ENCODE assay signal across 25 cellular contexts in genomic region chr17:29717817-29718216, GRCh38.
DNase-seq lines count a peak whose midpoint lies in the region; ATAC-seq and TF ChIP-seq lines count a peak whose summit lies in the region.
"Had no signal": no experiment of that assay in that cellular context is flagged by ENCODE, and none has a peak within 500 bp of the region (broad histone marks: within the 10 kb centered on the region; RNA-seq: fewer than 3 reads in every experiment).

No MANE protein-coding gene starts in this region.

- intact Hi-C loops in OCI-LY7 (cut with micrococcal nuclease; ENCODE audit: unreplicated experiment) = no loop called here
- intact Hi-C loops in dorsolateral prefrontal cortex (cut with DNase I) = no loop called here

- no peaks in the 10 kb centered on the region for H3K27me3 Mint-ChIP-seq in stimulated activated naive CD8-positive, alpha-beta T cell treated with anti-CD3 and anti-CD28 coated beads, Interleukin-15, Interleukin-2, amounts not matched to agents 100 ng/mL and 50 ng/mL, for 24 hours
- H3K27me3 Mint-ChIP-seq in stimulated activated naive CD8-positive, alpha-beta T cell treated with anti-CD3 and anti-CD28 coated beads, Interleukin-15, amount 100 ng/mL, for 72 hours = no peaks in the 10 kb centered on the region
- no peaks in the 10 kb centered on the region for H3K27me3 Mint-ChIP-seq in memory B cell
- H3K27me3 Mint-ChIP-seq: activated naive CD4-positive, alpha-beta T cell treated with anti-CD3 and anti-CD28 coated beads, Interleukin-2, amount 10 ng/mL, durations not matched to agents 7 days and 5 days had no signal

- H3K27me3 ChIP-seq in dorsolateral prefrontal cortex = no peaks in the 10 kb centered on the region
- H3K27me3 ChIP-seq: BLaER1, colonic mucosa, hepatocyte, upper lobe of left lung had no signal

- no peak for ATAC-seq in stimulated activated naive CD8-positive, alpha-beta T cell treated with anti-CD3 and anti-CD28 coated beads, Interleukin-15, amount 100 ng/mL, for 72 hours
- ATAC-seq in memory B cell (ENCODE audit: low read depth) (no peak), GM19328 (IDR thresholded peaks at IDR 0.05; ENCODE audit: unreplicated experiment) (no peak)

- H3K4me3 ChIP-seq in OCI-LY7 (ENCODE audit: low read depth, low read length, poor library complexity, severe bottlenecking) (no peak overlapping the region), dorsolateral prefrontal cortex (no peak overlapping the region)
- H3K4me3 ChIP-seq: BLaER1, colonic mucosa, hepatocyte, left ventricle myocardium inferior, skin epidermis, upper lobe of left lung had no signal

- no peak for TF ChIP-seq CTCF in OCI-LY7 (conservative IDR thresholded peaks at IDR 0.05; ENCODE audit: low read length)
- no peak for TF ChIP-seq CTCF in dorsolateral prefrontal cortex (IDR thresholded peaks at IDR 0.05 in 54 of 56, conservative IDR thresholded peaks at IDR 0.05 in 2 of 56; ENCODE audit: low read depth in 1 of 56, partially characterized antibody in 56 of 56)

- H3K9me2 ChIP-seq in OCI-LY7 (ENCODE audit: insufficient read depth, low read length) = no peaks in the 10 kb centered on the region

- H3K27ac ChIP-seq in OCI-LY7 (ENCODE audit: low read depth, low read length, poor library complexity, severe bottlenecking) = peak overlapping the region; percentile 31
- H3K27ac ChIP-seq in dorsolateral prefrontal cortex = peak overlapping the region in 4 of 59 donors; percentile 4 to 35 (median 16)
- H3K27ac ChIP-seq: BLaER1, colonic mucosa, hepatocyte, left ventricle myocardium inferior had no signal

- H2AFZ ChIP-seq in OCI-LY7 (ENCODE audit: low read length) = no peak overlapping the region
- H2AFZ ChIP-seq: hepatocyte had no signal

- peaks cover 28% of the 10 kb centered on the region for H3K36me3 ChIP-seq in OCI-LY7 (ENCODE audit: insufficient read depth, low read length)
- H3K36me3 ChIP-seq: colonic mucosa, left ventricle myocardium inferior had no signal

- H3K9me3 Mint-ChIP-seq in stimulated activated naive CD8-positive, alpha-beta T cell treated with anti-CD3 and anti-CD28 coated beads, Interleukin-15, Interleukin-2, amounts not matched to agents 100 ng/mL and 50 ng/mL, for 24 hours = no peaks in the 10 kb centered on the region
- H3K9me3 Mint-ChIP-seq in stimulated activated naive CD8-positive, alpha-beta T cell treated with anti-CD3 and anti-CD28 coated beads, Interleukin-15, amount 100 ng/mL, for 72 hours = no peaks in the 10 kb centered on the region
- H3K9me3 Mint-ChIP-seq in memory B cell = no peaks in the 10 kb centered on the region
- H3K9me3 Mint-ChIP-seq: activated naive CD4-positive, alpha-beta T cell treated with anti-CD3 and anti-CD28 coated beads, Interleukin-2, amount 10 ng/mL, durations not matched to agents 7 days and 5 days; activated T-helper 1 cell treated with anti-CD3 and anti-CD28 coated beads, Interleukin-12 subunit alpha, Interleukin-12 subunit beta, Interleukin-2, Interleukin-4 antibody, amounts not matched to agents 30 ng/mL and 10 ng/mL and 1 ng/mL, durations not matched to agents 14 hours and 24 hours and 36 hours; T-helper 2 cell treated with Interferon-gamma antibody and Interleukin-4, amounts not matched to agents 5 μg/mL and 100 μg/mL, for 36 hours had no signal

- no TSS peak for BruUV-seq in OCI-LY7 (replicated peaks; lab: Mats Ljungman, UMichigan)

- DNase-seq in stimulated activated naive CD8-positive, alpha-beta T cell treated with anti-CD3 and anti-CD28 coated beads, Interleukin-15, amount 100 ng/mL, for 72 hours = no peak
- DNase-seq in OCI-LY7 (ENCODE audit: low spot score) (no peak), memory B cell (ENCODE audit: low spot score in 2 of 2) (no peak), NOMO-1 (lab: John Stamatoyannopoulos, UW; ENCODE audit: unreplicated experiment in 2 of 2) (no peak), dorsolateral prefrontal cortex (no peak)
- DNase-seq: activated CD4-positive, alpha-beta T cell treated with anti-CD3 and anti-CD28 coated beads, Interleukin-2, amount 50 U/mL, for 1 hour; activated CD8-positive, alpha-beta memory T cell treated with anti-CD3 and anti-CD28 coated beads, Interleukin-2, amount 50 U/mL, for 4 hours; activated naive CD4-positive, alpha-beta T cell treated with anti-CD3 and anti-CD28 coated beads, Interleukin-2, amount 10 ng/mL, durations not matched to agents 7 days and 5 days; anterior cingulate cortex; colonic mucosa; KG1; left ventricle myocardium inferior; NCI-H1417 treated with DMSO at 0.1 percent for 48 hours; NCI-H2081; Right ventricle myocardium superior; stimulated activated CD8-positive, alpha-beta memory T cell treated with anti-CD3 and anti-CD28 coated beads, Interleukin-4, amount 100 ng/mL, for 48 hours; substantia nigra; upper lobe of left lung had no signal

- no peaks in the 10 kb centered on the region for H3K9me3 ChIP-seq in OCI-LY7 (ENCODE audit: low read length)
- H3K9me3 ChIP-seq: BLaER1, colonic mucosa, left ventricle myocardium inferior, upper lobe of left lung had no signal

- no peaks in the 10 kb centered on the region for H4K20me1 ChIP-seq in OCI-LY7 (ENCODE audit: insufficient read depth, low read length)
- H4K20me1 ChIP-seq: BLaER1 had no signal

- no peak overlapping the region for H3K4me3 Mint-ChIP-seq in stimulated activated naive CD8-positive, alpha-beta T cell treated with anti-CD3 and anti-CD28 coated beads, Interleukin-15, Interleukin-2, amounts not matched to agents 100 ng/mL and 50 ng/mL, for 24 hours
- H3K4me3 Mint-ChIP-seq in stimulated activated naive CD8-positive, alpha-beta T cell treated with anti-CD3 and anti-CD28 coated beads, Interleukin-15, amount 100 ng/mL, for 72 hours = no peak overlapping the region
- H3K4me3 Mint-ChIP-seq in memory B cell = no peak overlapping the region
- H3K4me3 Mint-ChIP-seq: activated naive CD4-positive, alpha-beta T cell treated with anti-CD3 and anti-CD28 coated beads, Interleukin-2, amount 10 ng/mL, durations not matched to agents 7 days and 5 days; activated T-helper 1 cell treated with anti-CD3 and anti-CD28 coated beads, Interleukin-12 subunit alpha, Interleukin-12 subunit beta, Interleukin-2, Interleukin-4 antibody, amounts not matched to agents 30 ng/mL and 10 ng/mL and 1 ng/mL, durations not matched to agents 14 hours and 24 hours and 36 hours; T-helper 2 cell treated with Interferon-gamma antibody and Interleukin-4, amounts not matched to agents 5 μg/mL and 100 μg/mL, for 36 hours had no signal

- POLR2A ChIA-PET in OCI-LY7 (lab: Charles Lee) = interaction anchor here (0.6 to 1.0 kb wide), 5 partner anchors 11 to 212 kb away, joined by 3 to 5 read pairs (median 4); partner anchors contain the start of gene SSH2

- peaks cover 26% of the 10 kb centered on the region for H3K79me2 ChIP-seq in OCI-LY7 (ENCODE audit: insufficient read depth, low read depth, low read length)
- H3K79me2 ChIP-seq: hepatocyte had no signal

- peak overlapping the region; percentile 28 for H3K27ac Mint-ChIP-seq in stimulated activated naive CD8-positive, alpha-beta T cell treated with anti-CD3 and anti-CD28 coated beads, Interleukin-15, Interleukin-2, amounts not matched to agents 100 ng/mL and 50 ng/mL, for 24 hours
- H3K27ac Mint-ChIP-seq in stimulated activated naive CD8-positive, alpha-beta T cell treated with anti-CD3 and anti-CD28 coated beads, Interleukin-15, amount 100 ng/mL, for 72 hours = no peak overlapping the region
- peak overlapping the region; percentile 87 for H3K27ac Mint-ChIP-seq in memory B cell
- H3K27ac Mint-ChIP-seq: activated naive CD4-positive, alpha-beta T cell treated with anti-CD3 and anti-CD28 coated beads, Interleukin-2, amount 10 ng/mL, durations not matched to agents 7 days and 5 days; T-helper 2 cell treated with Interferon-gamma antibody and Interleukin-4, amounts not matched to agents 5 μg/mL and 100 μg/mL, for 36 hours had no signal

- peaks cover 87% of the 10 kb centered on the region for H3K4me1 Mint-ChIP-seq in stimulated activated naive CD8-positive, alpha-beta T cell treated with anti-CD3 and anti-CD28 coated beads, Interleukin-15, Interleukin-2, amounts not matched to agents 100 ng/mL and 50 ng/mL, for 24 hours (ENCODE audit: low read depth)
- peaks cover 82% of the 10 kb centered on the region for H3K4me1 Mint-ChIP-seq in stimulated activated naive CD8-positive, alpha-beta T cell treated with anti-CD3 and anti-CD28 coated beads, Interleukin-15, amount 100 ng/mL, for 72 hours
- peaks cover 67% of the 10 kb centered on the region for H3K4me1 Mint-ChIP-seq in memory B cell

- H3K4me1 ChIP-seq in OCI-LY7 (ENCODE audit: insufficient read depth, low read length, poor library complexity, severe bottlenecking) = peaks cover 76% of the 10 kb centered on the region
- H3K4me1 ChIP-seq: colonic mucosa had no signal

- H3K36me3 Mint-ChIP-seq in stimulated activated naive CD8-positive, alpha-beta T cell treated with anti-CD3 and anti-CD28 coated beads, Interleukin-15, Interleukin-2, amounts not matched to agents 100 ng/mL and 50 ng/mL, for 24 hours (ENCODE audit: low read depth) = peaks cover 38% of the 10 kb centered on the region
- H3K36me3 Mint-ChIP-seq in memory B cell = peaks cover 22% of the 10 kb centered on the region

- CTCF ChIA-PET in OCI-LY7 (lab: Charles Lee; ENCODE audit: unreplicated experiment) = interaction anchor here (0.6 kb wide), 1 partner anchor 34 kb away, joined by 3 read pairs; no protein-coding TSS in a partner anchor

- H3K4me2 ChIP-seq in OCI-LY7 (ENCODE audit: low read length) = 0 out of 2 replicates have a peak overlapping the region, but pooled peaks have one; percentile 37
- H3K4me2 ChIP-seq: BLaER1, hepatocyte had no signal

Comparison
In these comparisons a context has a peak if more than half of its experiments do, and no peak if none do; other contexts are left out.
1. H3K27ac Mint-ChIP-seq: peak in stimulated activated naive CD8-positive, alpha-beta T cell treated with anti-CD3 and anti-CD28 coated beads, Interleukin-15, Interleukin-2, amounts not matched to agents 100 ng/mL and 50 ng/mL, for 24 hours (single experiment) and memory B cell (single experiment); none in stimulated activated naive CD8-positive, alpha-beta T cell treated with anti-CD3 and anti-CD28 coated beads, Interleukin-15, amount 100 ng/mL, for 72 hours (0 of 2).